Comparison of ENCODE assay signal across 8 cellular contexts in genomic region chrX:52990011-52990631, GRCh38. TPM values are rescaled to one million over a fixed set of nuclear protein-coding genes. Genes with fewer than 3 reads are reported as not detected.
DNase-seq lines count a peak whose midpoint lies in the region; ATAC-seq and TF ChIP-seq lines count a peak whose summit lies in the region.
"Not testable (repeated sequence)": the region's sequence is repeated elsewhere in the genome, so short reads cannot be mapped to it uniquely, and the experiment has no call there.

No MANE protein-coding gene starts in this region.

- TF ChIP-seq CTCF in GM12874 (IDR thresholded peaks at IDR 0.05; ENCODE audit: insufficient read depth, low read depth, low read length) (peak; percentile 64), HFFc6 (IDR thresholded peaks at IDR 0.05) (peak; percentile 78), upper lobe of right lung (IDR thresholded peaks at IDR 0.05) (peak; percentile 53)

- not testable (repeated sequence) for H3K36me3 ChIP-seq in upper lobe of right lung

- ATAC-seq in upper lobe of right lung, result peak; percentile 92

- H3K4me3 Mint-ChIP-seq in HFFc6; activated naive CD8-positive, alpha-beta T cell: not testable (repeated sequence)

- peaks cover 38% of the 10 kb centered on the region for H3K4me1 Mint-ChIP-seq in HFFc6 (ENCODE audit: low read depth)
- peaks cover 17% of the 10 kb centered on the region for H3K4me1 Mint-ChIP-seq in activated naive CD8-positive, alpha-beta T cell (ENCODE audit: low read depth)

- H3K36me3 Mint-ChIP-seq in HFFc6 (ENCODE audit: low read depth); activated naive CD8-positive, alpha-beta T cell: not testable (repeated sequence)

- H3K27ac ChIP-seq in upper lobe of right lung, result peak overlapping the region; percentile 24

- not testable (repeated sequence) for H3K4me3 ChIP-seq in upper lobe of right lung

- H3K27me3 ChIP-seq in upper lobe of right lung, result not testable (repeated sequence)

- peaks cover 12% of the 10 kb centered on the region for H3K4me1 ChIP-seq in upper lobe of right lung

- not testable (repeated sequence) for H3K27me3 Mint-ChIP-seq in HFFc6 (ENCODE audit: insufficient read depth); activated naive CD8-positive, alpha-beta T cell

- peak; percentile 53 for DNase-seq in HFFc6
- peak; percentile 69 for DNase-seq in NAMALWA (ENCODE audit: low spot score)
- DNase-seq in T-helper 2 cell, result peak in 4 of 5 experiments; percentile 17 to 60 (median 28)
- DNase-seq in head of caudate nucleus, result peak; percentile 18 to 80 (median 48)
- DNase-seq in pons (ENCODE audit: low spot score), result peak; percentile 45
- DNase-seq in upper lobe of right lung, result peak; percentile 66

- not testable (repeated sequence) for H3K9me3 Mint-ChIP-seq in HFFc6; activated naive CD8-positive, alpha-beta T cell (ENCODE audit: low read depth)

- intact Hi-C loops in head of caudate nucleus (cut with DNase I); upper lobe of right lung (cut with DNase I): not testable (repeated sequence)

- H3K9me3 ChIP-seq in upper lobe of right lung, result not testable (repeated sequence)

- H3K27ac Mint-ChIP-seq in HFFc6, result peak overlapping the region; percentile 81
- peak overlapping the region; percentile 86 for H3K27ac Mint-ChIP-seq in activated naive CD8-positive, alpha-beta T cell

RNA-seq across cellular contexts. Expression of gene FAM156A, which starts 31.8 kb away (rescaled TPM):
- 10 to 100 TPM; 13.0 to 19.1 (median 16.6) TPM for total RNA-seq in HFFc6 (2021; fragmentation: NEBNext Ultra II Directional; extraction: Animal tissue kit (Norgen Biotek cat#: 25700))
- 23.3 TPM for total RNA-seq in upper lobe of right lung

RNA-seq across cellular contexts. Expression of gene GPR173, which starts 58.5 kb away (rescaled TPM):
- 1 to 10 TPM; 2.1 to 3.1 (median 2.8) TPM for total RNA-seq in HFFc6 (2021; fragmentation: NEBNext Ultra II Directional; extraction: Animal tissue kit (Norgen Biotek cat#: 25700))
- total RNA-seq in upper lobe of right lung, result 1.3 TPM
